14 cellular contexts compared by ENCODE assay signal in the genomic region with DNA sequence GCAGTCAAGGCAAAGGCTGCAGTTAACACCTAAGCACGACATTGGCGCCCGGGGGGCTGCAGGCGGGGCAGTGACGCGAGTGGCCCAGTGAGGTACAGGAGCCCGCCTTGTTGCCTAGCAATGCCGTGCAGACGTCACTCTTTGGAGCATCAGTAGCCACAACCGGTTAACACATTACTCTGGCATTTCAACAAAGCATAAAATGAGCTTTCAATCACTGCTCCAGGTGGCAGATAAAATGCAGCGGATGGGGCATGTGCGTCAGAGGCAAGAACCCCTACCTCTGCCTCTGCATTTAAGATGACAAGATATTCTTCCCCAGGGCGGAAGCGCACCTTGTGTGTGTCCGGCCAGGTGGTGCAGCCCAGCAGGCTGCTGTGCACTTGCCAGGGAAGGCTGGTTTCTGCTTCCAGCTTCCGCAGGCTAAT.
DNase-seq lines count a peak whose midpoint lies in the region; ATAC-seq, FAIRE-seq and TF ChIP-seq lines count a peak whose summit lies in the region.
"Had no signal": no experiment of that assay in that cellular context is flagged by ENCODE, and none has a peak within 500 bp of the region (broad histone marks: within the 10 kb centered on the region; RNA-seq: fewer than 3 reads in every experiment).

No MANE protein-coding gene starts in this region.

- ATAC-seq in K562 (no peak), right lobe of liver (no peak), left colon (no peak)

- TF ChIP-seq RAD21 in K562 (CRISPR knock-in tag; conservative IDR thresholded peaks at IDR 0.05 in 1 of 2, IDR thresholded peaks at IDR 0.05 in 1 of 2): no peak

- H3K27ac Mint-ChIP-seq in H9 (no peak overlapping the region), mesothelial cell of epicardium (no peak overlapping the region)
- H3K27ac Mint-ChIP-seq: activated naive CD4-positive, alpha-beta T cell treated with anti-CD3 and anti-CD28 coated beads for 36 hours; stimulated activated naive CD8-positive, alpha-beta T cell treated with anti-CD3 and anti-CD28 coated beads, Interleukin-15, Interleukin-2, amounts not matched to agents 100 ng/mL and 50 ng/mL, for 24 hours had no signal

- H2AK5ac ChIP-seq in H9 (ENCODE audit: insufficient read length, low read length): no peak overlapping the region

- H3K56ac ChIP-seq in H9 (ENCODE audit: insufficient read length, low read depth, low read length): no peak overlapping the region

- H3K27me3 Mint-ChIP-seq in H9 (ENCODE audit: low read depth) (no peaks in the 10 kb centered on the region; the same call in 1 of the 2 replicates), mesothelial cell of epicardium (ENCODE audit: low read depth) (no peaks in the 10 kb centered on the region)

- H2BK5ac ChIP-seq in H9 (ENCODE audit: insufficient read length, low read length): no peak overlapping the region

- H4K20me1 ChIP-seq in H9 (ENCODE audit: control insufficient read depth, insufficient read depth, insufficient read length) (no peaks in the 10 kb centered on the region), K562 (replicated peaks; ENCODE audit: control insufficient read depth, insufficient read depth, low read length) (no peaks in the 10 kb centered on the region)

- H3K4me1 Mint-ChIP-seq in H9 (peaks cover 7 to 9% of the 10 kb centered on the region in 2 experiments; a peak in 3 of 4 replicates), mesothelial cell of epicardium (no peaks in the 10 kb centered on the region)
- H3K4me1 Mint-ChIP-seq: neural crest cell had no signal

- no peaks in the 10 kb centered on the region for H3K23me2 ChIP-seq in H9 (ENCODE audit: insufficient read length, low read depth, low read length, poor library complexity, severe bottlenecking)

- no peak overlapping the region for H4K8ac ChIP-seq in H9 (replicated peaks; ENCODE audit: insufficient read length, low read depth, low read length)

- no peak overlapping the region for H2BK20ac ChIP-seq in H9 (ENCODE audit: low read depth, low read length, poor library complexity, severe bottlenecking)

- H3K9me3 Mint-ChIP-seq in H9 (no peaks in the 10 kb centered on the region), mesothelial cell of epicardium (no peaks in the 10 kb centered on the region)
- H3K9me3 Mint-ChIP-seq: activated naive CD4-positive, alpha-beta T cell treated with anti-CD3 and anti-CD28 coated beads for 36 hours; neural crest cell; stimulated activated naive CD8-positive, alpha-beta T cell treated with anti-CD3 and anti-CD28 coated beads, Interleukin-15, Interleukin-2, amounts not matched to agents 100 ng/mL and 50 ng/mL, for 24 hours had no signal

- H3K4me1 ChIP-seq in H9 (ENCODE audit: insufficient read depth, low read length) (no peaks in the 10 kb centered on the region), K562 (replicated peaks in 1 of 2; ENCODE audit: control insufficient read depth in 2 of 2, insufficient read depth in 2 of 2, low read length in 2 of 2) (no peaks in the 10 kb centered on the region), parathyroid adenoma (no peaks in the 10 kb centered on the region), right lobe of liver (no peaks in the 10 kb centered on the region)

- CTCF ChIA-PET in K562 (lab: Yijun Ruan, JAX; ENCODE audit: low intra/inter-chr PET ratio): no interaction called here

- H2BK15ac ChIP-seq in H9 (ENCODE audit: low read depth, low read length): no peak overlapping the region

- H3K14ac ChIP-seq in H9 (ENCODE audit: insufficient read depth, low read length): no peak overlapping the region

- no peak overlapping the region for H4K91ac ChIP-seq in H9 (ENCODE audit: insufficient read length, low read depth, low read length)

- BruUV-seq in K562 (replicated peaks; lab: Mats Ljungman, UMichigan): no TSS peak

- DNase-seq in H9 (no peak), NCI-H2196 (lab: John Stamatoyannopoulos, UW; ENCODE audit: unreplicated experiment) (peak; percentile 56), K562 (ENCODE audit: extremely low read depth in 1 of 4, low spot score in 3 of 4) (no peak), mesothelial cell of epicardium (ENCODE audit: low spot score in 2 of 2, unreplicated experiment in 2 of 2) (no peak), right lobe of liver (no peak), KG1 (lab: John Stamatoyannopoulos, UW) (no peak), left colon (no peak)
- DNase-seq: activated naive CD4-positive, alpha-beta T cell treated with anti-CD3 and anti-CD28 coated beads for 36 hours; H7; NCI-H82 had no signal

- H3K23ac ChIP-seq in H9 (ENCODE audit: insufficient read length, low read depth, low read length): no peak overlapping the region

- no peak for FAIRE-seq in K562 (lab: Jason Lieb, UNC)
- FAIRE-seq: G401.6 had no signal

- H3K36me3 Mint-ChIP-seq in H9 (ENCODE audit: insufficient read depth in 1 of 3, low read depth in 3 of 3) (no peaks in the 10 kb centered on the region), mesothelial cell of epicardium (no peaks in the 10 kb centered on the region)

- WGBS in H9 (ENCODE audit: extremely low coverage, insufficient read length, low lambda C conversion rate): no CpG with 5 or more reads among the region's 16 CpGs
- WGBS in K562 (ENCODE audit: insufficient coverage, low coverage, missing lambda C conversion rate): 13% methylated on average over 16 of the region's 16 CpGs
- WGBS in right lobe of liver (ENCODE audit: insufficient coverage, low coverage, low lambda C conversion rate, missing lambda C conversion rate): 84% methylated on average over 6 of the region's 16 CpGs

- H3K36me3 ChIP-seq in K562 (ENCODE audit: control insufficient read depth, insufficient read depth, low read length) (no peaks in the 10 kb centered on the region), parathyroid adenoma (ENCODE audit: control insufficient read depth, insufficient read depth, low read length) (no peaks in the 10 kb centered on the region), right lobe of liver (no peaks in the 10 kb centered on the region)

- H3K18ac ChIP-seq in H9 (ENCODE audit: insufficient read length, low read depth, low read length): peak overlapping the region; percentile 25

- no peaks in the 10 kb centered on the region for H3K9me1 ChIP-seq in K562 (ENCODE audit: control insufficient read depth, insufficient read depth, low read length)

- no peak overlapping the region for H3K4ac ChIP-seq in H9 (ENCODE audit: low read depth, low read length)

- H3K4me3 Mint-ChIP-seq in H9 (no peak overlapping the region), mesothelial cell of epicardium (no peak overlapping the region)
- H3K4me3 Mint-ChIP-seq: activated naive CD4-positive, alpha-beta T cell treated with anti-CD3 and anti-CD28 coated beads for 36 hours; neural crest cell; stimulated activated naive CD8-positive, alpha-beta T cell treated with anti-CD3 and anti-CD28 coated beads, Interleukin-15, Interleukin-2, amounts not matched to agents 100 ng/mL and 50 ng/mL, for 24 hours had no signal

- H2AFZ ChIP-seq in H9 (ENCODE audit: low read length): no peak overlapping the region
- no peak overlapping the region for H2AFZ ChIP-seq in K562 (ENCODE audit: low read depth, low read length)
- peak overlapping the region; percentile 19 for H2AFZ ChIP-seq in parathyroid adenoma

- H3K79me1 ChIP-seq in H9 (ENCODE audit: insufficient read depth, low read depth, low read length, poor library complexity, severe bottlenecking): no peaks in the 10 kb centered on the region

- H3K27ac ChIP-seq in H9 (ENCODE audit: insufficient read length, low read depth, low read length) (no peak overlapping the region), K562 (ENCODE audit: extremely low read depth, low read depth, low read length) (no peak overlapping the region), parathyroid adenoma (no peak overlapping the region), right lobe of liver (no peak overlapping the region)

- POLR2A ChIA-PET in K562 (lab: Yijun Ruan, JAX): interaction anchor here (1.2 kb wide), 1 partner anchor 9 kb away, joined by 4 read pairs; no protein-coding TSS in a partner anchor

- no peak overlapping the region for H3K4me2 ChIP-seq in H9 (ENCODE audit: insufficient read depth, insufficient read length, low read length)
- H3K4me2 ChIP-seq in K562 (ENCODE audit: insufficient read depth, low read length): no peak overlapping the region
- H3K4me2 ChIP-seq in parathyroid adenoma (ENCODE audit: low read length): no peak overlapping the region

- H2BK120ac ChIP-seq in H9 (ENCODE audit: low read depth, low read length, poor library complexity, severe bottlenecking): no peak overlapping the region

- no peak for TF ChIP-seq EP300 in K562 (IDR thresholded peaks at IDR 0.05; ENCODE audit: low read length)

- H3K4me3 ChIP-seq in K562 (no peak overlapping the region), parathyroid adenoma (ENCODE audit: low read depth, low read length) (no peak overlapping the region), right lobe of liver (no peak overlapping the region)

- no peak overlapping the region for H2BK12ac ChIP-seq in H9 (ENCODE audit: insufficient read length, low read depth, low read length)

- H3K9me3 ChIP-seq in H9 (ENCODE audit: control insufficient read depth, low read depth, low read length): no peaks in the 10 kb centered on the region
- no peaks in the 10 kb centered on the region for H3K9me3 ChIP-seq in K562 (replicated peaks; ENCODE audit: control insufficient read depth, insufficient read depth, low read depth, low read length)
- no peaks in the 10 kb centered on the region for H3K9me3 ChIP-seq in parathyroid adenoma (ENCODE audit: control insufficient read depth, low read length)
- no peaks in the 10 kb centered on the region for H3K9me3 ChIP-seq in right lobe of liver

- intact Hi-C loops in K562 (cut with micrococcal nuclease) (no loop called here), right lobe of liver (cut with DNase I) (no loop called here), left colon (cut with DNase I, micrococcal nuclease) (no loop called here)

- TF ChIP-seq CTCF in H9 (conservative IDR thresholded peaks at IDR 0.05) (no peak), K562 (IDR thresholded peaks at IDR 0.05 in 2 of 3, conservative IDR thresholded peaks at IDR 0.05 in 1 of 3; ENCODE audit: insufficient read depth in 2 of 3, low read depth in 1 of 3, low read length in 3 of 3) (no peak), parathyroid adenoma (IDR thresholded peaks at IDR 0.05) (no peak), mesothelial cell of epicardium (IDR thresholded peaks at IDR 0.05; ENCODE audit: unreplicated experiment) (no peak), right lobe of liver (IDR thresholded peaks at IDR 0.05) (no peak)

- no peak overlapping the region for H4K5ac ChIP-seq in H9 (ENCODE audit: insufficient read length, low read depth, low read length)

- H3K27me3 ChIP-seq in H9 (ENCODE audit: insufficient read depth, low read length) (no peaks in the 10 kb centered on the region), K562 (ENCODE audit: control insufficient read depth in 2 of 2, insufficient read depth in 2 of 2, low read length in 2 of 2) (peaks cover 37 to 60% of the 10 kb centered on the region in 2 experiments), parathyroid adenoma (ENCODE audit: control insufficient read depth, insufficient read depth, low read length) (no peaks in the 10 kb centered on the region), right lobe of liver (no peaks in the 10 kb centered on the region)

- no peak for TF ChIP-seq POLR2A in K562 (conservative IDR thresholded peaks at IDR 0.05)
- TF ChIP-seq POLR2A in right lobe of liver (IDR thresholded peaks at IDR 0.05): no peak

- H3K9ac ChIP-seq in H9 (ENCODE audit: extremely low read depth, insufficient read length, low read length): no peak overlapping the region
- no peak overlapping the region for H3K9ac ChIP-seq in K562 (ENCODE audit: insufficient read depth in 1 of 2, low read depth in 2 of 2, low read length in 2 of 2)
- no peak overlapping the region for H3K9ac ChIP-seq in parathyroid adenoma

- no peak overlapping the region for H3T11ph ChIP-seq in H9 (ENCODE audit: low read length)

- in situ Hi-C loops in K562 (cut with MboI): no loop called here

- no peaks in the 10 kb centered on the region for H3K79me2 ChIP-seq in H9 (ENCODE audit: insufficient read depth, low read length)
- no peaks in the 10 kb centered on the region for H3K79me2 ChIP-seq in K562 (ENCODE audit: control insufficient read depth, insufficient read depth, low read length)
- no peaks in the 10 kb centered on the region for H3K79me2 ChIP-seq in parathyroid adenoma
